ENCODE assay signal across 1 cellular context in genomic region chr14:24252289-24253124, GRCh38.
TF ChIP-seq lines count a peak whose summit lies in the region.

No MANE protein-coding gene starts in this region.

TF ChIP-seq in HepG2, 621 proteins besides CTCF, POLR2A, EP300 and RAD21 (continues in another document):
- TF ChIP-seq PRDM10 (CRISPR knock-in tag; IDR thresholded peaks at IDR 0.05; ENCODE audit: low read depth) (peak; percentile 83), KMT2A (CRISPR knock-in tag; IDR thresholded peaks at IDR 0.05) (no peak; the same call in 1 of the 2 replicates), NFKB2 (CRISPR knock-in tag; IDR thresholded peaks at IDR 0.05; ENCODE audit: borderline replicate concordance) (peak; percentile 84; the same call in 1 of the 2 replicates), RARG (CRISPR knock-in tag; IDR thresholded peaks at IDR 0.05; ENCODE audit: low read depth) (no peak), TBP (CRISPR knock-in tag; IDR thresholded peaks at IDR 0.05) (0 out of 2 replicates have a peak, but pooled peaks have one; percentile 68), ZFP36L2 (CRISPR knock-in tag; IDR thresholded peaks at IDR 0.05) (no peak), ZNF780A (CRISPR knock-in tag; IDR thresholded peaks at IDR 0.05) (no peak), ZBTB46 (CRISPR knock-in tag; IDR thresholded peaks at IDR 0.05; ENCODE audit: borderline replicate concordance) (no peak), ZNF205 (CRISPR knock-in tag; IDR thresholded peaks at IDR 0.05) (0 out of 2 replicates have a peak, but pooled peaks have one; percentile 31), FOXK1 (CRISPR knock-in tag; IDR thresholded peaks at IDR 0.05; ENCODE audit: borderline replicate concordance, low read depth) (peak; percentile 86; the same call in 1 of the 2 replicates), ZNF574 (CRISPR knock-in tag; IDR thresholded peaks at IDR 0.05) (peak; percentile 77; the same call in 1 of the 2 replicates), ATF6 (CRISPR knock-in tag; conservative IDR thresholded peaks at IDR 0.05) (no peak), SNAPC2 (CRISPR knock-in tag; IDR thresholded peaks at IDR 0.05) (no peak), ARID2 (CRISPR knock-in tag; IDR thresholded peaks at IDR 0.05; ENCODE audit: borderline replicate concordance) (no peak; the same call in 1 of the 2 replicates), ZBTB2 (CRISPR knock-in tag; IDR thresholded peaks at IDR 0.05; ENCODE audit: low read depth) (no peak), AFF4 (CRISPR knock-in tag; IDR thresholded peaks at IDR 0.05) (no peak; the same call in 1 of the 2 replicates), ZNF788 (CRISPR knock-in tag; IDR thresholded peaks at IDR 0.05; ENCODE audit: borderline replicate concordance) (no peak), PRDM4 (CRISPR knock-in tag; IDR thresholded peaks at IDR 0.05; ENCODE audit: borderline replicate concordance) (no peak), BRF2 (CRISPR knock-in tag; IDR thresholded peaks at IDR 0.05) (no peak), RCOR2 (CRISPR knock-in tag; IDR thresholded peaks at IDR 0.05) (peak; percentile 12; the same call in 1 of the 2 replicates), ZKSCAN1 (IDR thresholded peaks at IDR 0.05; ENCODE audit: low read length) (peak; percentile 71), ZNF580 (CRISPR knock-in tag; IDR thresholded peaks at IDR 0.05; ENCODE audit: borderline replicate concordance, low read depth) (peak; percentile 16; the same call in 1 of the 2 replicates), ZNF597 (CRISPR knock-in tag; IDR thresholded peaks at IDR 0.05) (no peak), ZNF282 (IDR thresholded peaks at IDR 0.05; ENCODE audit: partially characterized antibody) (no peak), THYN1 (CRISPR knock-in tag; IDR thresholded peaks at IDR 0.05; ENCODE audit: borderline replicate concordance, low read depth) (no peak), ADNP (CRISPR knock-in tag; IDR thresholded peaks at IDR 0.05) (no peak), ZNF629 (CRISPR knock-in tag; conservative IDR thresholded peaks at IDR 0.05) (no peak), ISX (CRISPR knock-in tag; conservative IDR thresholded peaks at IDR 0.05) (no peak), ZNF737 (CRISPR knock-in tag; IDR thresholded peaks at IDR 0.05; ENCODE audit: borderline replicate concordance) (no peak), SNAPC5 (CRISPR knock-in tag; IDR thresholded peaks at IDR 0.05; ENCODE audit: borderline replicate concordance) (no peak), MAFG (CRISPR knock-in tag; IDR thresholded peaks at IDR 0.05) (no peak)
